In the genomic region with DNA sequence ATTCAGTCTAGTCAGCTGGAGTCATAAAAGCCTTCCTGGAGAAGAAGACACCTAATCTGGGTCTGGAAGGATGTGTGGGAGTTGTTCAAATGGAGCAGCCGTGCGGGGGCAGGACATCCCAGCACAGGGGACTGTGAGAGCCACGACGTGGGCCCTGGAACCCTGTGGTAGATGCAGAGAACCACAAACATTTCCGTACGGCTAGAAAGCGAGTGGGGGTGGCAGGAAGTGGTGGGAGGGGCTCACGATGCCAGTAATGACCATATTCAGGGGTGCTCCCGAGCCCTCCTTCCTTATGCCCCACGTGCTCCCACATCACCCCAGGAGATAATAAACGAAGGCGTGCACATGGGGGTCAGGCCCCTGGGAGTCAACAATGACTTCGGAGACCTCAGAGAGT, we compare ENCODE assay signal across 8 cellular contexts. TPM values are rescaled to one million over a fixed set of nuclear protein-coding genes. Genes with fewer than 3 reads are reported as not detected.
DNase-seq lines count a peak whose midpoint lies in the region; ATAC-seq and TF ChIP-seq lines count a peak whose summit lies in the region.

No MANE protein-coding gene starts in this region.

- peak overlapping the region; percentile 59 for H3K4me3 Mint-ChIP-seq in nephron progenitor cell

- TF ChIP-seq EP300 in suprapubic skin (IDR thresholded peaks at IDR 0.05) = no peak

- peaks cover 4% of the 10 kb centered on the region for H3K36me3 Mint-ChIP-seq in nephron progenitor cell (ENCODE audit: low read depth)

- H3K36me3 ChIP-seq in suprapubic skin = no peaks in the 10 kb centered on the region

- TF ChIP-seq CTCF in nephron progenitor cell (IDR thresholded peaks at IDR 0.05) = no peak
- TF ChIP-seq CTCF in suprapubic skin (IDR thresholded peaks at IDR 0.05) = no peak

- peak; percentile 10 for DNase-seq in OCI-M1 (lab: John Stamatoyannopoulos, UW)
- DNase-seq in activated naive CD4-positive, alpha-beta T cell treated with anti-CD3 and anti-CD28 coated beads, Interleukin-2, amount 50 U/mL, for 16 hours = peak; percentile 77
- peak; percentile 47 for DNase-seq in nephron progenitor cell
- DNase-seq in suprapubic skin (ENCODE audit: low spot score in 2 of 2) = peak in 1 of 2 donors; percentile 52
- no peak for DNase-seq in DMS53 (lab: John Stamatoyannopoulos, UW)

- 57% methylated on average over 9 of the region's 13 CpGs for WGBS in suprapubic skin

- H3K27ac Mint-ChIP-seq in nephron progenitor cell = peak overlapping the region; percentile 75

- H3K4me1 ChIP-seq in suprapubic skin = peaks cover 29% of the 10 kb centered on the region

- ATAC-seq in GM18499 (IDR thresholded peaks at IDR 0.05; ENCODE audit: insufficient read depth, unreplicated experiment) = peak; percentile 59
- no peak for ATAC-seq in HG03469 (IDR thresholded peaks at IDR 0.05; ENCODE audit: unreplicated experiment)
- ATAC-seq in GM19463 (IDR thresholded peaks at IDR 0.05; ENCODE audit: unreplicated experiment) = no peak

- peak overlapping the region; percentile 74 for H3K27ac ChIP-seq in suprapubic skin

- peaks cover 64% of the 10 kb centered on the region for H3K4me1 Mint-ChIP-seq in nephron progenitor cell

- no peak for TF ChIP-seq POLR2A in suprapubic skin (IDR thresholded peaks at IDR 0.05)

- no peak overlapping the region for H3K4me3 ChIP-seq in suprapubic skin

- H3K27me3 ChIP-seq in suprapubic skin = peaks cover 15% of the 10 kb centered on the region

- H3K27me3 Mint-ChIP-seq in nephron progenitor cell (ENCODE audit: low read depth, poor library complexity) = no peaks in the 10 kb centered on the region

- no peaks in the 10 kb centered on the region for H3K9me3 ChIP-seq in suprapubic skin

- peaks cover 13% of the 10 kb centered on the region for H3K9me3 Mint-ChIP-seq in nephron progenitor cell

RNA-seq across cellular contexts. Expression of gene COL6A3, which starts 21.0 kb away (rescaled TPM):
- total RNA-seq in suprapubic skin = 10 to 100 TPM; 50.1 to 79.2 (median 66.3) TPM

RNA-seq across cellular contexts. Expression of gene MLPH, which starts 52.1 kb away (rescaled TPM):
- total RNA-seq in suprapubic skin = 10 to 100 TPM in 3 of 4 donors, 1 to 10 TPM in 1; 8.8 to 41.1 (median 24.4) TPM
